1 cellular context compared by ENCODE assay signal in the genomic region with DNA sequence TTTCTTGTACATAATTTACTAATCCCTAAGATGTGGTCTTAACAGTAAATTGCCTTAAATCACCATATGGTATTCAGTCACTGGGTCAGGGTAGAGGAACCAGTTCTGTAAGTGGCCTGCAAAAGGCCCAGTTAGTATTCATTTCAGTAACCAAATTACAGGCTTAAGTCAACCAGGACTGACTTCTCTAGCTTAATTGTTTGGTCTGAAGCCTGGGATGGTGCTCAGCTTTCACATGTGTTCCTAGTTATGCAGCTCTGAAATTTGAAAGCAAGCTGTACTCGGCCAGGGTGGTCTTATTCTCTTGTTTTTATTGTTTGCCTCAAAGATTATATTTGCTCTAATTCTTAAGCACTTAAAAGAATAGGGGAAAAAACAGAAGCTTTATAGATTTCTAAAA.
TF ChIP-seq lines count a peak whose summit lies in the region.

No MANE protein-coding gene starts in this region.

TF ChIP-seq in HepG2, 621 proteins besides CTCF, POLR2A, EP300 and RAD21 (continued from another document):
- TF ChIP-seq, protein P1, sequence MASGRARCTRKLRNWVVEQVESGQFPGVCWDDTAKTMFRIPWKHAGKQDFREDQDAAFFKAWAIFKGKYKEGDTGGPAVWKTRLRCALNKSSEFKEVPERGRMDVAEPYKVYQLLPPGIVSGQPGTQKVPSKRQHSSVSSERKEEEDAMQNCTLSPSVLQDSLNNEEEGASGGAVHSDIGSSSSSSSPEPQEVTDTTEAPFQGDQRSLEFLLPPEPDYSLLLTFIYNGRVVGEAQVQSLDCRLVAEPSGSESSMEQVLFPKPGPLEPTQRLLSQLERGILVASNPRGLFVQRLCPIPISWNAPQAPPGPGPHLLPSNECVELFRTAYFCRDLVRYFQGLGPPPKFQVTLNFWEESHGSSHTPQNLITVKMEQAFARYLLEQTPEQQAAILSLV (CRISPR knock-in tag; IDR thresholded peaks at IDR 0.05; ENCODE audit: borderline replicate concordance): no peak
- TF ChIP-seq, protein P2, sequence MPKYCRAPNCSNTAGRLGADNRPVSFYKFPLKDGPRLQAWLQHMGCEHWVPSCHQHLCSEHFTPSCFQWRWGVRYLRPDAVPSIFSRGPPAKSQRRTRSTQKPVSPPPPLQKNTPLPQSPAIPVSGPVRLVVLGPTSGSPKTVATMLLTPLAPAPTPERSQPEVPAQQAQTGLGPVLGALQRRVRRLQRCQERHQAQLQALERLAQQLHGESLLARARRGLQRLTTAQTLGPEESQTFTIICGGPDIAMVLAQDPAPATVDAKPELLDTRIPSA (CRISPR knock-in tag; IDR thresholded peaks at IDR 0.05; ENCODE audit: borderline replicate concordance): no peak
- TF ChIP-seq, protein P3, sequence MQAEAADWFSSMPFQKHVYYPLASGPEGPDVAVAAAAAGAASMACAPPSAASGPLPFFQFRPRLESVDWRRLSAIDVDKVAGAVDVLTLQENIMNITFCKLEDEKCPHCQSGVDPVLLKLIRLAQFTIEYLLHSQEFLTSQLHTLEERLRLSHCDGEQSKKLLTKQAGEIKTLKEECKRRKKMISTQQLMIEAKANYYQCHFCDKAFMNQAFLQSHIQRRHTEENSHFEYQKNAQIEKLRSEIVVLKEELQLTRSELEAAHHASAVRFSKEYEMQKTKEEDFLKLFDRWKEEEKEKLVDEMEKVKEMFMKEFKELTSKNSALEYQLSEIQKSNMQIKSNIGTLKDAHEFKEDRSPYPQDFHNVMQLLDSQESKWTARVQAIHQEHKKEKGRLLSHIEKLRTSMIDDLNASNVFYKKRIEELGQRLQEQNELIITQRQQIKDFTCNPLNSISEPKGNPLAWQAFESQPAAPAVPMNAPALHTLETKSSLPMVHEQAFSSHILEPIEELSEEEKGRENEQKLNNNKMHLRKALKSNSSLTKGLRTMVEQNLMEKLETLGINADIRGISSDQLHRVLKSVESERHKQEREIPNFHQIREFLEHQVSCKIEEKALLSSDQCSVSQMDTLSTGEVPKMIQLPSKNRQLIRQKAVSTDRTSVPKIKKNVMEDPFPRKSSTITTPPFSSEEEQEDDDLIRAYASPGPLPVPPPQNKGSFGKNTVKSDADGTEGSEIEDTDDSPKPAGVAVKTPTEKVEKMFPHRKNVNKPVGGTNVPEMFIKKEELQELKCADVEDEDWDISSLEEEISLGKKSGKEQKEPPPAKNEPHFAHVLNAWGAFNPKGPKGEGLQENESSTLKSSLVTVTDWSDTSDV (CRISPR knock-in tag; IDR thresholded peaks at IDR 0.05): no peak
- TF ChIP-seq, protein P4, sequence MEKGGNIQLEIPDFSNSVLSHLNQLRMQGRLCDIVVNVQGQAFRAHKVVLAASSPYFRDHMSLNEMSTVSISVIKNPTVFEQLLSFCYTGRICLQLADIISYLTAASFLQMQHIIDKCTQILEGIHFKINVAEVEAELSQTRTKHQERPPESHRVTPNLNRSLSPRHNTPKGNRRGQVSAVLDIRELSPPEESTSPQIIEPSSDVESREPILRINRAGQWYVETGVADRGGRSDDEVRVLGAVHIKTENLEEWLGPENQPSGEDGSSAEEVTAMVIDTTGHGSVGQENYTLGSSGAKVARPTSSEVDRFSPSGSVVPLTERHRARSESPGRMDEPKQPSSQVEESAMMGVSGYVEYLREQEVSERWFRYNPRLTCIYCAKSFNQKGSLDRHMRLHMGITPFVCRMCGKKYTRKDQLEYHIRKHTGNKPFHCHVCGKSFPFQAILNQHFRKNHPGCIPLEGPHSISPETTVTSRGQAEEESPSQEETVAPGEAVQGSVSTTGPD (CRISPR knock-in tag; IDR thresholded peaks at IDR 0.05): no peak
- TF ChIP-seq SP1 (IDR thresholded peaks at IDR 0.05) (no peak), SP1 (CRISPR knock-in tag; IDR thresholded peaks at IDR 0.05) (no peak), ZNF607 (CRISPR knock-in tag; IDR thresholded peaks at IDR 0.05; ENCODE audit: borderline replicate concordance) (no peak), ZFP41 (CRISPR knock-in tag; IDR thresholded peaks at IDR 0.05; ENCODE audit: borderline replicate concordance) (no peak), MTF1 (CRISPR knock-in tag; IDR thresholded peaks at IDR 0.05) (no peak), ZSCAN21 (CRISPR knock-in tag; IDR thresholded peaks at IDR 0.05; ENCODE audit: borderline replicate concordance) (no peak), CBX2 (IDR thresholded peaks at IDR 0.05; ENCODE audit: low read depth, low read length) (no peak), CBX2 (CRISPR knock-in tag; IDR thresholded peaks at IDR 0.05; ENCODE audit: low read depth) (no peak), KAT7 (CRISPR knock-in tag; IDR thresholded peaks at IDR 0.05; ENCODE audit: borderline replicate concordance) (no peak), MED1 (CRISPR knock-in tag; IDR thresholded peaks at IDR 0.05) (no peak)
- TF ChIP-seq, protein P5, sequence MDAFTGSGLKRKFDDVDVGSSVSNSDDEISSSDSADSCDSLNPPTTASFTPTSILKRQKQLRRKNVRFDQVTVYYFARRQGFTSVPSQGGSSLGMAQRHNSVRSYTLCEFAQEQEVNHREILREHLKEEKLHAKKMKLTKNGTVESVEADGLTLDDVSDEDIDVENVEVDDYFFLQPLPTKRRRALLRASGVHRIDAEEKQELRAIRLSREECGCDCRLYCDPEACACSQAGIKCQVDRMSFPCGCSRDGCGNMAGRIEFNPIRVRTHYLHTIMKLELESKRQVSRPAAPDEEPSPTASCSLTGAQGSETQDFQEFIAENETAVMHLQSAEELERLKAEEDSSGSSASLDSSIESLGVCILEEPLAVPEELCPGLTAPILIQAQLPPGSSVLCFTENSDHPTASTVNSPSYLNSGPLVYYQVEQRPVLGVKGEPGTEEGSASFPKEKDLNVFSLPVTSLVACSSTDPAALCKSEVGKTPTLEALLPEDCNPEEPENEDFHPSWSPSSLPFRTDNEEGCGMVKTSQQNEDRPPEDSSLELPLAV (CRISPR knock-in tag; conservative IDR thresholded peaks at IDR 0.05; ENCODE audit: low read depth): no peak
- TF ChIP-seq, protein P6, sequence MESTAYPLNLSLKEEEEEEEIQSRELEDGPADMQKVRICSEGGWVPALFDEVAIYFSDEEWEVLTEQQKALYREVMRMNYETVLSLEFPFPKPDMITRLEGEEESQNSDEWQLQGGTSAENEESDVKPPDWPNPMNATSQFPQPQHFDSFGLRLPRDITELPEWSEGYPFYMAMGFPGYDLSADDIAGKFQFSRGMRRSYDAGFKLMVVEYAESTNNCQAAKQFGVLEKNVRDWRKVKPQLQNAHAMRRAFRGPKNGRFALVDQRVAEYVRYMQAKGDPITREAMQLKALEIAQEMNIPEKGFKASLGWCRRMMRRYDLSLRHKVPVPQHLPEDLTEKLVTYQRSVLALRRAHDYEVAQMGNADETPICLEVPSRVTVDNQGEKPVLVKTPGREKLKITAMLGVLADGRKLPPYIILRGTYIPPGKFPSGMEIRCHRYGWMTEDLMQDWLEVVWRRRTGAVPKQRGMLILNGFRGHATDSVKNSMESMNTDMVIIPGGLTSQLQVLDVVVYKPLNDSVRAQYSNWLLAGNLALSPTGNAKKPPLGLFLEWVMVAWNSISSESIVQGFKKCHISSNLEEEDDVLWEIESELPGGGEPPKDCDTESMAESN (CRISPR knock-in tag; conservative IDR thresholded peaks at IDR 0.05): no peak
- TF ChIP-seq, protein P7, sequence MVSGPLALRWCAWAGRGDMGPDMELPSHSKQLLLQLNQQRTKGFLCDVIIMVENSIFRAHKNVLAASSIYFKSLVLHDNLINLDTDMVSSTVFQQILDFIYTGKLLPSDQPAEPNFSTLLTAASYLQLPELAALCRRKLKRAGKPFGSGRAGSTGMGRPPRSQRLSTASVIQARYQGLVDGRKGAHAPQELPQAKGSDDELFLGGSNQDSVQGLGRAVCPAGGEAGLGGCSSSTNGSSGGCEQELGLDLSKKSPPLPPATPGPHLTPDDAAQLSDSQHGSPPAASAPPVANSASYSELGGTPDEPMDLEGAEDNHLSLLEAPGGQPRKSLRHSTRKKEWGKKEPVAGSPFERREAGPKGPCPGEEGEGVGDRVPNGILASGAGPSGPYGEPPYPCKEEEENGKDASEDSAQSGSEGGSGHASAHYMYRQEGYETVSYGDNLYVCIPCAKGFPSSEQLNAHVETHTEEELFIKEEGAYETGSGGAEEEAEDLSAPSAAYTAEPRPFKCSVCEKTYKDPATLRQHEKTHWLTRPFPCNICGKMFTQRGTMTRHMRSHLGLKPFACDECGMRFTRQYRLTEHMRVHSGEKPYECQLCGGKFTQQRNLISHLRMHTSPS (CRISPR knock-in tag; IDR thresholded peaks at IDR 0.05; ENCODE audit: low read depth): no peak
